Comparison of ENCODE assay signal across 24 cellular contexts in the genomic region with DNA sequence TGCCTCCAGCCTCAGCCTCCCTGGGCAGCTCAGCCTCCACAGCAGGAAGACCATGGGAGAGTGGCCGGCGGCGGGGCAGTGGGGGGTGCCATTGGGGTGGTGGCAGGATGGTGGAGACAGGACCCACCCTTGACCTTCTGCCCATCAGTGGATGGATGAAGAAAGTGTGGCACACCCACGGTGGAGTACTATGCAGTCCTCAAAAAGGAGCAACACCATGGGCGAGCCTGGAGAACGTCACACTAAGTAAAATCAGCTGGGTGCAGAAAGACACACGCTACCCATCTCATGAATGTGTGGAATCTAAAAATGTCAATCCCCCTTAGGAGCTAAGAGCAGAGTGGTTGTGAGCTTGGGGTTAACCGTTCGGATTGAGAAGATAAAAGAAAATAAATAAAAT. TPM values are rescaled to one million over a fixed set of nuclear protein-coding genes. Genes with fewer than 3 reads are reported as not detected.
DNase-seq lines count a peak whose midpoint lies in the region; ATAC-seq and TF ChIP-seq lines count a peak whose summit lies in the region.
"Had no signal": no experiment of that assay in that cellular context is flagged by ENCODE, and none has a peak within 500 bp of the region (broad histone marks: within the 10 kb centered on the region; RNA-seq: fewer than 3 reads in every experiment).

No MANE protein-coding gene starts in this region.

- peaks cover 6% of the 10 kb centered on the region for H3K36me3 ChIP-seq in OCI-LY3 (replicated peaks; ENCODE audit: low read depth, low read length)
- H3K36me3 ChIP-seq in neuronal stem cell (replicated peaks in 1 of 2; ENCODE audit: control insufficient read depth in 2 of 2, insufficient read depth in 2 of 2, low read length in 2 of 2): no peaks in the 10 kb centered on the region
- H3K36me3 ChIP-seq: BE2C, BLaER1 had no signal

- H3K36me3 Mint-ChIP-seq in stimulated activated naive B cell treated with anti-CD40 and anti-IgM and Interleukin-4, amounts not matched to agents 10 μg/mL and 1 μg/mL and 100 μg/mL, for 72 hours: no peaks in the 10 kb centered on the region
- H3K36me3 Mint-ChIP-seq: CD14-positive monocyte; CD4-positive, alpha-beta memory T cell; CD4-positive, CD25-positive, alpha-beta regulatory T cell; CD8-positive, alpha-beta memory T cell had no signal

- H2AK5ac ChIP-seq in neuronal stem cell (ENCODE audit: low read depth, low read length): no peak overlapping the region

- H2BK120ac ChIP-seq in neuronal stem cell (ENCODE audit: low read depth, low read length): no peak overlapping the region

- no peak overlapping the region for H2AFZ ChIP-seq in OCI-LY3 (ENCODE audit: low read depth, low read length)
- H2AFZ ChIP-seq in neuronal stem cell (ENCODE audit: low read length): no peak overlapping the region

- WGBS in neuronal stem cell (ENCODE audit: extremely low coverage in 2 of 2, insufficient read length in 2 of 2, insufficient replicate concordance in 1 of 2), 2 donors: 100% methylated on average over 2 of the region's 9 CpGs; no CpG with 5 or more reads in 1 of the 2 donors

- peak overlapping the region; percentile 64 for H4K91ac ChIP-seq in neuronal stem cell (ENCODE audit: low read depth, low read length, poor library complexity)

- H3K14ac ChIP-seq in neuronal stem cell (ENCODE audit: low read length): peak overlapping the region; percentile 14

- no peak overlapping the region for H3K4me2 ChIP-seq in OCI-LY3 (ENCODE audit: low read length)
- no peak overlapping the region for H3K4me2 ChIP-seq in neuronal stem cell (ENCODE audit: insufficient read depth, low read length, poor library complexity, severe bottlenecking)

- peak overlapping the region; percentile 47 for H3K27ac Mint-ChIP-seq in stimulated activated naive B cell treated with anti-CD40 and anti-IgM and Interleukin-4, amounts not matched to agents 10 μg/mL and 1 μg/mL and 100 μg/mL, for 72 hours
- H3K27ac Mint-ChIP-seq: CD4-positive, alpha-beta memory T cell; CD8-positive, alpha-beta memory T cell had no signal

- H3K4me1 ChIP-seq in OCI-LY3 (ENCODE audit: low read length) (peaks cover 68% of the 10 kb centered on the region), neuronal stem cell (ENCODE audit: control insufficient read depth in 2 of 2, insufficient read depth in 1 of 2, low read depth in 1 of 2, low read length in 2 of 2) (peaks cover 7 to 10% of the 10 kb centered on the region in 2 donors)
- H3K4me1 ChIP-seq: BE2C had no signal

- ATAC-seq in stimulated activated naive B cell treated with anti-CD40 and anti-IgM and Interleukin-4, amounts not matched to agents 10 μg/mL and 1 μg/mL and 100 μg/mL, for 72 hours (replicated peaks): no peak
- ATAC-seq in GM18520 (IDR thresholded peaks at IDR 0.05; ENCODE audit: unreplicated experiment) (no peak), HG02870 (IDR thresholded peaks at IDR 0.05; ENCODE audit: unreplicated experiment) (no peak)
- no peak for ATAC-seq in activated CD4-positive, CD25-positive, alpha-beta regulatory T cell treated with anti-CD3 and anti-CD28 coated beads, Interleukin-2, amount 50 U/mL, for 24 hours
- ATAC-seq: GM12878 had no signal

- H3K27me3 ChIP-seq in OCI-LY3 (ENCODE audit: low read depth, low read length) (no peaks in the 10 kb centered on the region), neuronal stem cell (ENCODE audit: control insufficient read depth in 3 of 3, insufficient read depth in 3 of 3, low read depth in 1 of 3, low read length in 3 of 3) (peaks cover 0 to 43% (median 0%) of the 10 kb centered on the region in 3 experiments)
- H3K27me3 ChIP-seq: BLaER1 had no signal

- no peaks in the 10 kb centered on the region for H4K20me1 ChIP-seq in OCI-LY3 (ENCODE audit: insufficient read depth, low read length)
- H4K20me1 ChIP-seq: BLaER1 had no signal

- DNase-seq in neuronal stem cell (ENCODE audit: low spot score): no peak
- no peak for DNase-seq in stimulated activated naive B cell treated with anti-CD40 and anti-IgM and Interleukin-4, amounts not matched to agents 10 μg/mL and 1 μg/mL and 100 μg/mL, for 72 hours
- DNase-seq: 8988T; ACHN; BE2C; C1 segment of cervical spinal cord; CD4-positive, alpha-beta memory T cell; CD4-positive, CD25-positive, alpha-beta regulatory T cell; CD8-positive, alpha-beta memory T cell; COR-L47; DMS 273 treated with DMSO at 0.1 percent for 48 hours; DMS153; DMS53; DMS79; DND-41; EL; GDM1 had no signal

- no peak overlapping the region for H3K4me3 Mint-ChIP-seq in stimulated activated naive B cell treated with anti-CD40 and anti-IgM and Interleukin-4, amounts not matched to agents 10 μg/mL and 1 μg/mL and 100 μg/mL, for 72 hours
- H3K4me3 Mint-ChIP-seq: CD14-positive monocyte; CD4-positive, alpha-beta memory T cell; CD4-positive, CD25-positive, alpha-beta regulatory T cell; CD8-positive, alpha-beta memory T cell had no signal

- no peak overlapping the region for H3K23ac ChIP-seq in neuronal stem cell (ENCODE audit: low read depth, low read length, poor library complexity)

- H4K8ac ChIP-seq in neuronal stem cell (ENCODE audit: low read depth, low read length): no peak overlapping the region

- H3K27me3 Mint-ChIP-seq in stimulated activated naive B cell treated with anti-CD40 and anti-IgM and Interleukin-4, amounts not matched to agents 10 μg/mL and 1 μg/mL and 100 μg/mL, for 72 hours: peaks cover 9 to 19% of the 10 kb centered on the region in 2 donors
- H3K27me3 Mint-ChIP-seq: CD4-positive, alpha-beta memory T cell; CD4-positive, CD25-positive, alpha-beta regulatory T cell; CD8-positive, alpha-beta memory T cell had no signal

- H3K79me2 ChIP-seq in OCI-LY3 (ENCODE audit: low read length): peaks cover 29% of the 10 kb centered on the region

- no peak for TF ChIP-seq CTCF in OCI-LY3 (IDR thresholded peaks at IDR 0.05; ENCODE audit: low read depth, low read length)

- H3K79me1 ChIP-seq in neuronal stem cell (ENCODE audit: low read depth, low read length): no peaks in the 10 kb centered on the region

- H2BK5ac ChIP-seq in neuronal stem cell (ENCODE audit: low read length): no peak overlapping the region

- H3K4me1 Mint-ChIP-seq in stimulated activated naive B cell treated with anti-CD40 and anti-IgM and Interleukin-4, amounts not matched to agents 10 μg/mL and 1 μg/mL and 100 μg/mL, for 72 hours: peaks cover 30 to 52% of the 10 kb centered on the region in 2 donors
- H3K4me1 Mint-ChIP-seq: CD14-positive monocyte; CD4-positive, CD25-positive, alpha-beta regulatory T cell; CD8-positive, alpha-beta memory T cell had no signal

- H2BK12ac ChIP-seq in neuronal stem cell (ENCODE audit: low read length): no peak overlapping the region

- H3K4ac ChIP-seq in neuronal stem cell (ENCODE audit: low read length): no peak overlapping the region

- peak overlapping the region; percentile 13 for H3K18ac ChIP-seq in neuronal stem cell (ENCODE audit: low read length)

- H3K9ac ChIP-seq in OCI-LY3 (ENCODE audit: low read length) (peak overlapping the region; percentile 4; the same call in 1 of the 2 replicates), neuronal stem cell (ENCODE audit: low read depth, low read length, poor library complexity) (no peak overlapping the region)
- H3K9ac ChIP-seq: BLaER1 had no signal

- no peaks in the 10 kb centered on the region for H3K9me3 ChIP-seq in OCI-LY3 (ENCODE audit: insufficient read depth, low read length)
- H3K9me3 ChIP-seq in neuronal stem cell (replicated peaks in 1 of 2; ENCODE audit: control insufficient read depth in 2 of 2, insufficient read depth in 1 of 2, low read depth in 1 of 2, low read length in 2 of 2): peaks cover 0 to 4% of the 10 kb centered on the region in 2 donors
- H3K9me3 ChIP-seq: BE2C, BLaER1 had no signal

- no peak overlapping the region for H2BK15ac ChIP-seq in neuronal stem cell (ENCODE audit: low read length)

- no peak overlapping the region for H3K4me3 ChIP-seq in OCI-LY3 (ENCODE audit: low read length)
- H3K4me3 ChIP-seq in neuronal stem cell (ENCODE audit: low read length in 2 of 2): no peak overlapping the region
- H3K4me3 ChIP-seq: BLaER1, GM12878 had no signal

- peaks cover 0 to 3% of the 10 kb centered on the region in 2 donors for H3K9me3 Mint-ChIP-seq in stimulated activated naive B cell treated with anti-CD40 and anti-IgM and Interleukin-4, amounts not matched to agents 10 μg/mL and 1 μg/mL and 100 μg/mL, for 72 hours

- peak overlapping the region; percentile 99 for H3K27ac ChIP-seq in OCI-LY3 (ENCODE audit: low read length)
- H3K27ac ChIP-seq in neuronal stem cell (replicated peaks; ENCODE audit: low read length): no peak overlapping the region

RNA-seq across cellular contexts. Expression of a gene that starts 34.8 kb away (rescaled TPM):
- 8.9 TPM for polyA plus RNA-seq in neuronal stem cell (2013, experiment 1 of 2)
- polyA plus RNA-seq in neuronal stem cell (2013, experiment 2 of 2): 9.7 TPM
